ENCODE assay signal across 22 cellular contexts in genomic region chr10:14003517-14003916, GRCh38.
"Had no signal": no experiment of that assay in that cellular context is flagged by ENCODE, and none has a peak within 500 bp of the region (broad histone marks: within the 10 kb centered on the region; RNA-seq: fewer than 3 reads in every experiment).

No MANE protein-coding gene starts in this region.

- H3K4me3 Mint-ChIP-seq: activated T-cell treated with anti-CD3 and anti-CD28 coated beads, Interleukin-2, amount 50 U/mL, for 4 hours; stimulated activated naive CD8-positive, alpha-beta T cell treated with anti-CD3 and anti-CD28 coated beads, Interleukin-15, Interleukin-2, amounts not matched to agents 100 ng/mL and 50 ng/mL, for 24 hours had no signal

- H3K27me3 ChIP-seq: colonic mucosa, esophagus muscularis mucosa had no signal

- H3K9me3 ChIP-seq: colonic mucosa, esophagus muscularis mucosa, left ventricle myocardium inferior, tibial artery had no signal

- H3K27ac Mint-ChIP-seq: activated T-helper 2 cell treated with anti-CD3 and anti-CD28 coated beads, Interferon-gamma antibody, Interleukin-2, Interleukin-4, amounts not matched to agents 10 μg/mL and 5 μg/mL and 100 μg/mL, durations not matched to agents 14 hours and 24 hours and 36 hours had no signal

- DNase-seq: activated CD4-positive, CD25-positive, alpha-beta regulatory T cell treated with anti-CD3 and anti-CD28 coated beads, Interleukin-2, amount 50 U/mL, for 72 hours; activated CD8-positive, alpha-beta memory T cell treated with anti-CD3 and anti-CD28 coated beads, Interleukin-2, amount 50 U/mL, for 48 hours; activated naive CD4-positive, alpha-beta T cell; activated T-cell treated with anti-CD3 and anti-CD28 coated beads, Interleukin-2, amount 50 U/mL, for 4 hours; colonic mucosa; dorsolateral prefrontal cortex; glutamatergic neuron; hippocampal formation; kidney glomerular epithelial cell; left ventricle myocardium inferior; mammary epithelial cell; midbrain; nephron progenitor cell; right cardiac atrium; stimulated activated CD4-positive, alpha-beta T cell treated with anti-CD3 and anti-CD28 coated beads, Interleukin-4, amount 100 ng/mL, for 4 hours; SW 1271; tibial artery had no signal

- ATAC-seq: activated T-cell treated with anti-CD3 and anti-CD28 coated beads, Interleukin-2, amount 50 U/mL, for 4 hours; right cardiac atrium had no signal

- H3K36me3 ChIP-seq: colonic mucosa, esophagus muscularis mucosa, left ventricle myocardium inferior, tibial artery had no signal

- H3K4me3 ChIP-seq: colonic mucosa, dorsolateral prefrontal cortex, esophagus muscularis mucosa, left ventricle myocardium inferior, tibial artery had no signal

- H3K9me3 Mint-ChIP-seq: activated T-cell treated with anti-CD3 and anti-CD28 coated beads, Interleukin-2, amount 50 U/mL, for 4 hours; activated T-helper 2 cell treated with anti-CD3 and anti-CD28 coated beads, Interferon-gamma antibody, Interleukin-2, Interleukin-4, amounts not matched to agents 10 μg/mL and 5 μg/mL and 100 μg/mL, durations not matched to agents 14 hours and 24 hours and 36 hours had no signal

- H3K27ac ChIP-seq: colonic mucosa, dorsolateral prefrontal cortex, esophagus muscularis mucosa, left ventricle myocardium inferior, parathyroid adenoma, tibial artery, VCaP had no signal

- H3K4me1 ChIP-seq: colonic mucosa, parathyroid adenoma had no signal
